In the genomic region with DNA sequence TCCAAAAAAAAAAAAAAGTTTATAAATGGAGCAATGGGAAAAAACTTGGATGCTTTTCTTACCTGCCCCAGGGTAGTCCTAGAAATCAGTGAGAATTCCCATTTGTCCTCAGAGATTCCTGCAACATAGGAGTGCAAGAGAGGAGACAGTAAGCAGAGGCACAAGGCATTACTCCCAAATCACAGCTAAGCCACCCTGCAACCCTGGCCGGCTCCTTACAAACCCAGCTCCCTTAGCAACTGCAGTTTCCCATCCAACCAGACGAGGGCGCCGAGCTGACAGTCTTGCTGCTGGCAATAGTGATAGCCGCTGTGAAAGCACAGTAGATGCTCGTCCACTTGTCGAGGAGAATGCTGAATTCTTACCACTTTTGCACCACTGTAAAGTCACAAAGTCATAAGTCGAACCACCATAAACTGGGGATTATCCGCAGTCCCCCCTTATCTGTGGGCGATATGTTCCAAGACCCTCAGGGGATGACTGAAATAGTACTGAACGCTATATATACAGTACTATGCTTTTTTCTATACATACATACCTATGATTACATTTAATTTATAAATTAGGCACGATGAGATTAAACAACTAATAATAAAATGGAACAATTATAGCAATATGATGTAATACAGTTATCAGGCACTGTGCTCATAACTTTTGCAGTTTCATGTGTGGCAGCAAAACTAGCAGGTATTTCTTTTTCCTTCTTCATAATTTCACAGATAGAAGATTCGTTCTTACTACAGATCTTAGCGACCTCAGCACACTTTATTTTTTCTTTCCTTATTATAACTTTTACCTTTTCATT, we compare ENCODE assay signal across 8 cellular contexts. TPM values are rescaled to one million over a fixed set of nuclear protein-coding genes. Genes with fewer than 3 reads are reported as not detected.
DNase-seq lines count a peak whose midpoint lies in the region; ATAC-seq, FAIRE-seq and TF ChIP-seq lines count a peak whose summit lies in the region.

No MANE protein-coding gene starts in this region.

- no peaks in the 10 kb centered on the region for H3K9me2 ChIP-seq in SU-DHL-6 (replicated peaks; ENCODE audit: insufficient read depth, low read length)

- H3K9me3 ChIP-seq in A549: no peaks in the 10 kb centered on the region
- no peaks in the 10 kb centered on the region for H3K9me3 ChIP-seq in SU-DHL-6 (ENCODE audit: insufficient read depth, low read length)

- intact Hi-C loops in cardiac septum (cut with DNase I): loop anchor here (5.0 kb wide), 2 partner anchors 95 to 145 kb away; a partner anchor contains a TSS

- H4K20me1 ChIP-seq in SU-DHL-6 (ENCODE audit: low read depth, low read length): no peaks in the 10 kb centered on the region

- peaks cover 12% of the 10 kb centered on the region for H3F3A ChIP-seq in SU-DHL-6 (ENCODE audit: insufficient read depth)

- no peak overlapping the region for H3K27ac ChIP-seq in A549
- no peak overlapping the region for H3K27ac ChIP-seq in SU-DHL-6 (ENCODE audit: low read depth, low read length)

- peaks cover 1% of the 10 kb centered on the region for H3K36me3 Mint-ChIP-seq in activated naive CD8-positive, alpha-beta T cell treated with anti-CD3 and anti-CD28 coated beads for 36 hours

- no peak for TF ChIP-seq POLR2A in A549 (IDR thresholded peaks at IDR 0.05; ENCODE audit: low read length)

- H3K4me1 ChIP-seq in A549: peaks cover 6% of the 10 kb centered on the region; the same call in 1 of the 3 replicates

- no peak for TF ChIP-seq EP300 in A549 (IDR thresholded peaks at IDR 0.05)

- 15% methylated on average over 12 of the region's 14 CpGs for WGBS in A549 (ENCODE audit: missing lambda C conversion rate)

- no peaks in the 10 kb centered on the region for H3K36me3 ChIP-seq in SU-DHL-6 (ENCODE audit: low read length)

- TF ChIP-seq RAD21 in A549 (conservative IDR thresholded peaks at IDR 0.05 in 1 of 2, IDR thresholded peaks at IDR 0.05 in 1 of 2): peak; percentile 68 to 79

- peak; percentile 67 for TF ChIP-seq CTCF in A549 (IDR thresholded peaks at IDR 0.05)
- peak; percentile 87 for TF ChIP-seq CTCF in SU-DHL-6 (IDR thresholded peaks at IDR 0.05; ENCODE audit: insufficient read depth, low read length, poor library complexity, severe bottlenecking)

- H3K27me3 Mint-ChIP-seq in activated naive CD8-positive, alpha-beta T cell treated with anti-CD3 and anti-CD28 coated beads for 36 hours: no peaks in the 10 kb centered on the region

- H3K4me3 ChIP-seq in A549: no peak overlapping the region
- H3K4me3 ChIP-seq in SU-DHL-6 (ENCODE audit: insufficient read depth, low read length, poor library complexity, severe bottlenecking): no peak overlapping the region

- H3K79me2 ChIP-seq in SU-DHL-6 (ENCODE audit: insufficient read depth, low read length): 0 out of 2 replicates have a peak, but pooled peaks cover 9% of the 10 kb centered on the region

- CTCF ChIA-PET in A549 (lab: Yijun Ruan, JAX): interaction anchor here (0.6 to 3.0 kb wide), 34 partner anchors 8 to 804 kb away, joined by 3 to 22 read pairs (median 3); a partner anchor contains a TSS

- no peak for FAIRE-seq in A549 (lab: Jason Lieb, UNC)

- H3K4me1 Mint-ChIP-seq in activated naive CD8-positive, alpha-beta T cell treated with anti-CD3 and anti-CD28 coated beads for 36 hours: peaks cover 35% of the 10 kb centered on the region

- POLR2A ChIA-PET in A549 (lab: Yijun Ruan, JAX): interaction anchor here (0.7 to 1.0 kb wide), 2 partner anchors 81 to 144 kb away, joined by 3 read pairs; a partner anchor contains a TSS

- no peak overlapping the region for H3K4me3 Mint-ChIP-seq in activated naive CD8-positive, alpha-beta T cell treated with anti-CD3 and anti-CD28 coated beads for 36 hours

- no peak overlapping the region for H3K27ac Mint-ChIP-seq in activated naive CD8-positive, alpha-beta T cell treated with anti-CD3 and anti-CD28 coated beads for 36 hours

- peak overlapping the region; percentile 43; the same call in 1 of the 3 replicates for H3K4me2 ChIP-seq in A549
- H3K4me2 ChIP-seq in SU-DHL-6 (ENCODE audit: low read depth, low read length, poor library complexity, severe bottlenecking): peak overlapping the region; percentile 38

- H3K9me3 Mint-ChIP-seq in activated naive CD8-positive, alpha-beta T cell treated with anti-CD3 and anti-CD28 coated beads for 36 hours: no peaks in the 10 kb centered on the region

- H2AFZ ChIP-seq in SU-DHL-6 (ENCODE audit: low read depth, low read length, severe bottlenecking): peak overlapping the region; percentile 21

- 0 out of 2 replicates have a peak overlapping the region, but pooled peaks have one; percentile 9 for H3K9ac ChIP-seq in SU-DHL-6 (ENCODE audit: low read length)

- DNase-seq in A549 (ENCODE audit: low read depth in 1 of 2, low spot score in 1 of 2) (peak; percentile 38 to 77), NCI-H128 (lab: John Stamatoyannopoulos, UW; ENCODE audit: unreplicated experiment) (peak; percentile 77), cardiac septum (ENCODE audit: low spot score) (peak; percentile 94), putamen (ENCODE audit: low spot score) (peak; percentile 66)
- DNase-seq in activated naive CD8-positive, alpha-beta T cell treated with anti-CD3 and anti-CD28 coated beads for 36 hours: peak; percentile 82

- no peaks in the 10 kb centered on the region for H3K27me3 ChIP-seq in SU-DHL-6 (ENCODE audit: low read length)

- ATAC-seq in A549: peak; percentile 97 to 98
- ATAC-seq in GM18907 (IDR thresholded peaks at IDR 0.05; ENCODE audit: unreplicated experiment): peak; percentile 67
- no peak for ATAC-seq in GM18909 (IDR thresholded peaks at IDR 0.05; ENCODE audit: poor library complexity, unreplicated experiment)

TF ChIP-seq in A549, 52 proteins besides CTCF, POLR2A, EP300 and RAD21:
- peak; percentile 68 for TF ChIP-seq SMC3 (IDR thresholded peaks at IDR 0.05)
- TF ChIP-seq TP53 (CRISPR knock-in tag; IDR thresholded peaks at IDR 0.05): no peak

RNA-seq across cellular contexts. Expression of a gene that starts 6.0 kb away (rescaled TPM):
- polyA plus RNA-seq in A549 (2011; rRNA removed): 34.0 and 41.0 TPM in 2 replicates
- polyA plus RNA-seq in A549 (2012; cell fraction: cytosol; rRNA removed): 32.4 and 33.3 TPM in 2 replicates
- polyA plus RNA-seq in A549 (2012; cell fraction: nucleus; rRNA removed): 14.6 and 24.5 TPM in 2 replicates
- 25.4 to 29.2 TPM (median 26.3 TPM) in 3 replicates for polyA plus RNA-seq in A549 (2017; fragmentation: RNase III; extraction: RNeasy Plus Mini Kit Qiagen cat#74134 plus additional on column Dnase treatment)
- 7.8 and 9.3 TPM in 2 replicates for polyA minus RNA-seq in A549 (2011; rRNA and poly(A)+ RNA removed)
- total RNA-seq in activated naive CD8-positive, alpha-beta T cell treated with anti-CD3 and anti-CD28 coated beads for 36 hours: 10 to 100 TPM; 89.1 to 92.3 TPM
- total RNA-seq in cardiac septum: 33.7 TPM

RNA-seq across cellular contexts. Expression of a gene that starts 18.7 kb away (rescaled TPM):
- polyA plus RNA-seq in A549 (2011; rRNA removed) (17.8 and 26.0 TPM in 2 replicates), A549 (2017; fragmentation: RNase III; extraction: RNeasy Plus Mini Kit Qiagen cat#74134 plus additional on column Dnase treatment) (43.8 to 49.2 TPM (median 46.7 TPM) in 3 replicates)
- polyA plus RNA-seq in A549 (2012; cell fraction: cytosol; rRNA removed): 39.3 and 56.7 TPM in 2 replicates
- polyA plus RNA-seq in A549 (2012; cell fraction: nucleus; rRNA removed): 67.9 and 84.5 TPM in 2 replicates
- 17.8 and 25.3 TPM in 2 replicates for polyA minus RNA-seq in A549 (2011; rRNA and poly(A)+ RNA removed)
- 10 to 100 TPM; 76.8 to 79.5 TPM for total RNA-seq in activated naive CD8-positive, alpha-beta T cell treated with anti-CD3 and anti-CD28 coated beads for 36 hours
- 27.2 TPM for total RNA-seq in cardiac septum

RNA-seq across cellular contexts. Expression of a gene that starts 28.3 kb away (rescaled TPM):
- polyA plus RNA-seq in A549 (2011; rRNA removed) (38.9 and 39.9 TPM in 2 replicates), A549 (2017; fragmentation: RNase III; extraction: RNeasy Plus Mini Kit Qiagen cat#74134 plus additional on column Dnase treatment) (45.6 to 48.1 TPM (median 46.9 TPM) in 3 replicates)
- 84.8 and 93.4 TPM in 2 replicates for polyA plus RNA-seq in A549 (2012; cell fraction: cytosol; rRNA removed)
- 123 and 128 TPM in 2 replicates for polyA plus RNA-seq in A549 (2012; cell fraction: nucleus; rRNA removed)
- polyA minus RNA-seq in A549 (2011; rRNA and poly(A)+ RNA removed): 30.3 and 35.6 TPM in 2 replicates
- 10 to 100 TPM; 48.6 to 51.8 TPM for total RNA-seq in activated naive CD8-positive, alpha-beta T cell treated with anti-CD3 and anti-CD28 coated beads for 36 hours
- 11.5 TPM for total RNA-seq in cardiac septum

RNA-seq across cellular contexts. Expression of a gene that starts 29.0 kb away (rescaled TPM):
- polyA plus RNA-seq in A549 (2011; rRNA removed) (16.0 and 18.4 TPM in 2 replicates), A549 (2017; fragmentation: RNase III; extraction: RNeasy Plus Mini Kit Qiagen cat#74134 plus additional on column Dnase treatment) (16.3 to 18.4 TPM (median 16.4 TPM) in 3 replicates)
- polyA plus RNA-seq in A549 (2012; cell fraction: cytosol; rRNA removed): 6.9 and 7.3 TPM in 2 replicates
- 6.4 and 8.1 TPM in 2 replicates for polyA plus RNA-seq in A549 (2012; cell fraction: nucleus; rRNA removed)
- 12.6 and 13.9 TPM in 2 replicates for polyA minus RNA-seq in A549 (2011; rRNA and poly(A)+ RNA removed)
- 10 to 100 TPM; 58.5 to 60.6 TPM for total RNA-seq in activated naive CD8-positive, alpha-beta T cell treated with anti-CD3 and anti-CD28 coated beads for 36 hours
- total RNA-seq in cardiac septum: 28.8 TPM

RNA-seq across cellular contexts. Expression of a gene that starts 53.0 kb away (rescaled TPM):
- polyA plus RNA-seq in A549 (2011; rRNA removed) (18.0 and 18.9 TPM in 2 replicates), A549 (2017; fragmentation: RNase III; extraction: RNeasy Plus Mini Kit Qiagen cat#74134 plus additional on column Dnase treatment) (9.7 to 11.5 TPM (median 10.9 TPM) in 3 replicates)
- polyA plus RNA-seq in A549 (2012; cell fraction: cytosol; rRNA removed): 7.9 and 9.7 TPM in 2 replicates
- 8.1 and 9.5 TPM in 2 replicates for polyA plus RNA-seq in A549 (2012; cell fraction: nucleus; rRNA removed)
- polyA minus RNA-seq in A549 (2011; rRNA and poly(A)+ RNA removed): 10.6 and 12.6 TPM in 2 replicates
- total RNA-seq in activated naive CD8-positive, alpha-beta T cell treated with anti-CD3 and anti-CD28 coated beads for 36 hours: 10 to 100 TPM; 29.2 to 30.3 TPM
- 27.9 TPM for total RNA-seq in cardiac septum
